In the genomic region with DNA sequence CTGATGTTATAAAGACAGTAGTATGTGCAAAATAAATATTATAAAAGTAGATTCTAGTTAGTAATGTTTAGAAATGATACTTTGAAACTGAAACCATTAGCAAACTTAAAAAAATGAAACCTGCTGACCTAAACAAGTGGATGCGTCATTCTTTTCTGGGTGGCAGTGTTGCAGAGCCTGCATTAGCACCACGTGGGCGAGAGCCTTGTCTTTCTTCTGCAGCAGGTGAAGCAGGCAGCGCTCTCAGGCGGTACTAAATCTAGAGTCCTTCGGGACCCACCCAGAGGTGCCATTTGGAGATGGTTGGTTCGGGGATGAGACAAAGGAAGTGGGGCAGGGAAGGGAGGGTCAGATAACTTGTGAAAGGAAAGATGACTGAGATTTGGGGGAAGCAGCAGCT, we compare ENCODE assay signal across 19 cellular contexts.
DNase-seq lines count a peak whose midpoint lies in the region; ATAC-seq lines count a peak whose summit lies in the region.
"Had no signal": no experiment of that assay in that cellular context is flagged by ENCODE, and none has a peak within 500 bp of the region (broad histone marks: within the 10 kb centered on the region; RNA-seq: fewer than 3 reads in every experiment).

No MANE protein-coding gene starts in this region.

- no peaks in the 10 kb centered on the region for H3K9me3 Mint-ChIP-seq in activated naive CD4-positive, alpha-beta T cell treated with anti-CD3 and anti-CD28 coated beads for 36 hours
- no peaks in the 10 kb centered on the region for H3K9me3 Mint-ChIP-seq in activated CD4-positive, alpha-beta T cell treated with anti-CD3 and anti-CD28 coated beads, Interleukin-2, amount 10 ng/mL, durations not matched to agents 24 days and 14 days

- intact Hi-C loops in posterior cingulate gyrus (cut with DNase I), result no loop called here
- intact Hi-C loops in activated naive CD4-positive, alpha-beta T cell treated with anti-CD3 and anti-CD28 coated beads for 36 hours (cut with micrococcal nuclease), result no loop called here
- intact Hi-C loops in activated CD4-positive, alpha-beta T cell treated with anti-CD3 and anti-CD28 coated beads, Interleukin-2, amount 10 ng/mL, durations not matched to agents 24 days and 14 days (cut with micrococcal nuclease), result no loop called here

- H3K4me1 Mint-ChIP-seq in activated naive CD4-positive, alpha-beta T cell treated with anti-CD3 and anti-CD28 coated beads for 36 hours (ENCODE audit: low read depth), result no peaks in the 10 kb centered on the region
- no peaks in the 10 kb centered on the region for H3K4me1 Mint-ChIP-seq in activated CD4-positive, alpha-beta T cell treated with anti-CD3 and anti-CD28 coated beads, Interleukin-2, amount 10 ng/mL, durations not matched to agents 24 days and 14 days
- H3K4me1 Mint-ChIP-seq: activated CD4-positive, alpha-beta T cell treated with anti-CD3 and anti-CD28 coated beads, Interleukin-2, amount 10 ng/mL, durations not matched to agents 7 days and 5 days had no signal

- no peaks in the 10 kb centered on the region for H3K27me3 Mint-ChIP-seq in activated naive CD4-positive, alpha-beta T cell treated with anti-CD3 and anti-CD28 coated beads for 36 hours (ENCODE audit: low read depth)
- no peaks in the 10 kb centered on the region for H3K27me3 Mint-ChIP-seq in activated CD4-positive, alpha-beta T cell treated with anti-CD3 and anti-CD28 coated beads, Interleukin-2, amount 10 ng/mL, durations not matched to agents 24 days and 14 days
- H3K27me3 Mint-ChIP-seq: activated CD4-positive, alpha-beta T cell treated with anti-CD3 and anti-CD28 coated beads, Interleukin-2, amount 10 ng/mL, durations not matched to agents 7 days and 5 days had no signal

- CTCF ChIA-PET in activated naive CD4-positive, alpha-beta T cell treated with anti-CD3 and anti-CD28 coated beads for 36 hours (lab: Charles Lee), result no interaction called here

- DNase-seq in Daoy (ENCODE audit: low read depth) (peak; percentile 81), LHCN-M2 (ENCODE audit: low read depth) (peak; percentile 52), glomerular visceral epithelial cell (ENCODE audit: extremely low spot score) (peak; percentile 48), posterior cingulate gyrus (no peak), GOT3 (lab: John Stamatoyannopoulos, UW) (no peak)
- DNase-seq in activated naive CD4-positive, alpha-beta T cell treated with anti-CD3 and anti-CD28 coated beads for 36 hours, result no peak
- DNase-seq in activated CD4-positive, alpha-beta T cell treated with anti-CD3 and anti-CD28 coated beads, Interleukin-2, amount 10 ng/mL, durations not matched to agents 24 days and 14 days, result no peak
- DNase-seq: activated CD4-positive, alpha-beta T cell treated with anti-CD3 and anti-CD28 coated beads, Interleukin-2, amount 10 ng/mL, durations not matched to agents 7 days and 5 days; activated T-cell treated with anti-CD3 and anti-CD28 coated beads, Interleukin-2, amount 50 U/mL, for 48 hours; AML-193; amygdala; colonic mucosa; H9; hypothalamus; left ventricle myocardium inferior; NCI-H1092; NCI-H524 had no signal

- no peak overlapping the region for H3K27ac Mint-ChIP-seq in activated naive CD4-positive, alpha-beta T cell treated with anti-CD3 and anti-CD28 coated beads for 36 hours
- H3K27ac Mint-ChIP-seq in activated CD4-positive, alpha-beta T cell treated with anti-CD3 and anti-CD28 coated beads, Interleukin-2, amount 10 ng/mL, durations not matched to agents 24 days and 14 days, result no peak overlapping the region
- H3K27ac Mint-ChIP-seq: activated CD4-positive, alpha-beta T cell treated with anti-CD3 and anti-CD28 coated beads, Interleukin-2, amount 10 ng/mL, durations not matched to agents 7 days and 5 days; H9; T-helper 2 cell treated with Interferon-gamma antibody and Interleukin-4, amounts not matched to agents 5 μg/mL and 100 μg/mL, for 36 hours had no signal

- peak; percentile 57 for ATAC-seq in GM19324 (IDR thresholded peaks at IDR 0.05; ENCODE audit: low FRiP score, unreplicated experiment)

- H3K4me3 Mint-ChIP-seq in activated naive CD4-positive, alpha-beta T cell treated with anti-CD3 and anti-CD28 coated beads for 36 hours, result no peak overlapping the region
- no peak overlapping the region for H3K4me3 Mint-ChIP-seq in activated CD4-positive, alpha-beta T cell treated with anti-CD3 and anti-CD28 coated beads, Interleukin-2, amount 10 ng/mL, durations not matched to agents 24 days and 14 days
- H3K4me3 Mint-ChIP-seq: activated CD4-positive, alpha-beta T cell treated with anti-CD3 and anti-CD28 coated beads, Interleukin-2, amount 10 ng/mL, durations not matched to agents 7 days and 5 days; H9; T-helper 2 cell treated with Interferon-gamma antibody and Interleukin-4, amounts not matched to agents 5 μg/mL and 100 μg/mL, for 36 hours had no signal

- H3K36me3 Mint-ChIP-seq in activated naive CD4-positive, alpha-beta T cell treated with anti-CD3 and anti-CD28 coated beads for 36 hours (ENCODE audit: low read depth), result no peaks in the 10 kb centered on the region
- H3K36me3 Mint-ChIP-seq in activated CD4-positive, alpha-beta T cell treated with anti-CD3 and anti-CD28 coated beads, Interleukin-2, amount 10 ng/mL, durations not matched to agents 24 days and 14 days (ENCODE audit: low read depth), result no peaks in the 10 kb centered on the region

Comparison
In these comparisons a context has a peak if more than half of its experiments do, and no peak if none do; other contexts are left out.
1. DNase-seq: peak in Daoy (single experiment), LHCN-M2 (single experiment) and glomerular visceral epithelial cell (single experiment); none in posterior cingulate gyrus (0 of 10), activated naive CD4-positive, alpha-beta T cell treated with anti-CD3 and anti-CD28 coated beads for 36 hours (single experiment), activated CD4-positive, alpha-beta T cell treated with anti-CD3 and anti-CD28 coated beads, Interleukin-2, amount 10 ng/mL, durations not matched to agents 24 days and 14 days (single experiment) and GOT3 (single experiment).